Comparison of ENCODE assay signal across 10 cellular contexts in genomic region chr12:106759526-106760183, GRCh38. TPM values are rescaled to one million over a fixed set of nuclear protein-coding genes. Genes with fewer than 3 reads are reported as not detected.
A peak's percentile ranks its signal among the peaks of the same experiment; 100 is the strongest.
DNase-seq lines count a peak whose midpoint lies in the region; ATAC-seq, FAIRE-seq and TF ChIP-seq lines count a peak whose summit lies in the region.
"Had no signal": no experiment of that assay in that cellular context is flagged by ENCODE, and none has a peak within 500 bp of the region (broad histone marks: within the 10 kb centered on the region; RNA-seq: fewer than 3 reads in every experiment).

No MANE protein-coding gene starts in this region.

- ATAC-seq in GM19463 (IDR thresholded peaks at IDR 0.05; ENCODE audit: unreplicated experiment): peak; percentile 23
- ATAC-seq in mucosa of descending colon: no peak

- no peak for FAIRE-seq in HTR-8/SVneo (lab: Jason Lieb, UNC)
- FAIRE-seq: endometrium had no signal

- H3K36me3 ChIP-seq in iPS-15b (ENCODE audit: control insufficient read depth, insufficient read depth, low read length) (no peaks in the 10 kb centered on the region), mucosa of descending colon (ENCODE audit: low read depth) (no peaks in the 10 kb centered on the region)

- TF ChIP-seq CTCF in mucosa of descending colon (IDR thresholded peaks at IDR 0.05): no peak

- H3K9me3 ChIP-seq in iPS-15b (ENCODE audit: control insufficient read depth, insufficient read depth, low read length) (no peaks in the 10 kb centered on the region), mucosa of descending colon (no peaks in the 10 kb centered on the region)

- H3K27me3 ChIP-seq in iPS-15b (ENCODE audit: control insufficient read depth, insufficient read depth, low read length): no peaks in the 10 kb centered on the region

- intact Hi-C loops in mucosa of descending colon (cut with DNase I, micrococcal nuclease): no loop called here

- H3K4me3 ChIP-seq in iPS-15b (ENCODE audit: low read depth, low read length): peak overlapping the region; percentile 8
- H3K4me3 ChIP-seq in mucosa of descending colon: no peak overlapping the region

- peak overlapping the region; percentile 2 for H3K9ac ChIP-seq in iPS-15b (ENCODE audit: low read depth, low read length)

- H3K4me1 ChIP-seq in iPS-15b (ENCODE audit: control insufficient read depth, insufficient read depth, low read length) (peaks cover 11% of the 10 kb centered on the region), mucosa of descending colon (ENCODE audit: low read depth) (peaks cover 13% of the 10 kb centered on the region)

- DNase-seq in Ammon's horn (ENCODE audit: low spot score) (peak; percentile 55), NCI-H82 (lab: John Stamatoyannopoulos, UW) (peak; percentile 83), AML-193 (lab: John Stamatoyannopoulos, UW) (no peak), mucosa of descending colon (no peak), HTR-8/SVneo (ENCODE audit: insufficient read length, low spot score) (no peak)
- DNase-seq in effector CD4-positive, alpha-beta T cell: no peak
- DNase-seq: DMS153 had no signal

RNA-seq across cellular contexts. Expression of gene RIC8B, which starts 14.8 kb away (rescaled TPM):
- 10 to 100 TPM; 13.3 to 25.3 (median 15.2) TPM for total RNA-seq in mucosa of descending colon

Comparison
In these comparisons a context has a peak if more than half of its experiments do, and no peak if none do; other contexts are left out.
1. DNase-seq: peak in Ammon's horn (single experiment) and NCI-H82 (single experiment); none in AML-193 (0 of 2), mucosa of descending colon (0 of 3), effector CD4-positive, alpha-beta T cell (single experiment) and HTR-8/SVneo (single experiment).